ENCODE assay signal across 20 cellular contexts in genomic region chr3:146498002-146498736, GRCh38. TPM values are rescaled to one million over a fixed set of nuclear protein-coding genes. Genes with fewer than 3 reads are reported as not detected.
DNase-seq lines count a peak whose midpoint lies in the region; ATAC-seq and TF ChIP-seq lines count a peak whose summit lies in the region.
"Had no signal": no experiment of that assay in that cellular context is flagged by ENCODE, and none has a peak within 500 bp of the region (broad histone marks: within the 10 kb centered on the region; RNA-seq: fewer than 3 reads in every experiment).

No MANE protein-coding gene starts in this region.

- H3K4me1 Mint-ChIP-seq in activated CD4-positive, alpha-beta T cell treated with anti-CD3 and anti-CD28 coated beads for 36 hours: peaks cover 18% of the 10 kb centered on the region
- peaks cover 25% of the 10 kb centered on the region for H3K4me1 Mint-ChIP-seq in activated CD8-positive, alpha-beta T cell treated with anti-CD3 and anti-CD28 coated beads for 36 hours (ENCODE audit: low read depth)
- peaks cover 16% of the 10 kb centered on the region for H3K4me1 Mint-ChIP-seq in central memory CD8-positive, alpha-beta T cell

- no peaks in the 10 kb centered on the region for H3K27me3 Mint-ChIP-seq in activated CD4-positive, alpha-beta T cell treated with anti-CD3 and anti-CD28 coated beads for 36 hours
- no peaks in the 10 kb centered on the region for H3K27me3 Mint-ChIP-seq in activated CD8-positive, alpha-beta T cell treated with anti-CD3 and anti-CD28 coated beads for 36 hours
- H3K27me3 Mint-ChIP-seq in central memory CD8-positive, alpha-beta T cell: peaks cover 8% of the 10 kb centered on the region

- CTCF ChIA-PET in activated CD4-positive, alpha-beta T cell treated with anti-CD3 and anti-CD28 coated beads for 36 hours (lab: Charles Lee): interaction anchor here (1.7 kb wide), 1 partner anchor 43 kb away, joined by 4 read pairs; no protein-coding TSS in a partner anchor
- CTCF ChIA-PET in activated CD8-positive, alpha-beta T cell treated with anti-CD3 and anti-CD28 coated beads for 36 hours (lab: Charles Lee): interaction anchor here (1.3 kb wide), 1 partner anchor 80 kb away, joined by 3 read pairs; no protein-coding TSS in a partner anchor

- H3K36me3 Mint-ChIP-seq in activated CD4-positive, alpha-beta T cell treated with anti-CD3 and anti-CD28 coated beads for 36 hours (ENCODE audit: low read depth): no peaks in the 10 kb centered on the region
- H3K36me3 Mint-ChIP-seq in activated CD8-positive, alpha-beta T cell treated with anti-CD3 and anti-CD28 coated beads for 36 hours (ENCODE audit: low read depth): peaks cover 5% of the 10 kb centered on the region
- H3K36me3 Mint-ChIP-seq in central memory CD8-positive, alpha-beta T cell (ENCODE audit: insufficient read depth): no peaks in the 10 kb centered on the region

- peak; percentile 74 for ATAC-seq in activated CD4-positive, alpha-beta T cell treated with anti-CD3 and anti-CD28 coated beads for 36 hours
- peak; percentile 74 for ATAC-seq in activated CD8-positive, alpha-beta T cell treated with anti-CD3 and anti-CD28 coated beads for 36 hours
- ATAC-seq in central memory CD8-positive, alpha-beta T cell (replicated peaks; ENCODE audit: extremely low read depth, poor library complexity, severe bottlenecking): peak; percentile 78
- ATAC-seq in sciatic nerve: no peak
- ATAC-seq in GM21390 (IDR thresholded peaks at IDR 0.05; ENCODE audit: unreplicated experiment): no peak

- peak; percentile 62 for DNase-seq in activated CD4-positive, alpha-beta T cell treated with anti-CD3 and anti-CD28 coated beads for 36 hours
- DNase-seq in activated CD4-positive, alpha-beta T cell treated with anti-CD3 and anti-CD28 coated beads, Interleukin-2, amount 50 U/mL, for 4 hours: no peak
- DNase-seq in activated CD8-positive, alpha-beta T cell treated with anti-CD3 and anti-CD28 coated beads for 36 hours: peak; percentile 78
- peak in 1 of 2 donors; percentile 16 for DNase-seq in central memory CD8-positive, alpha-beta T cell (ENCODE audit: low spot score in 2 of 2)
- DNase-seq in stimulated activated CD8-positive, alpha-beta memory T cell treated with anti-CD3 and anti-CD28 coated beads, Interleukin-4, amount 100 ng/mL, for 48 hours: peak; percentile 54
- DNase-seq in NCI-H2196 (lab: John Stamatoyannopoulos, UW; ENCODE audit: unreplicated experiment) (no peak), sciatic nerve (ENCODE audit: low spot score) (no peak)
- DNase-seq: Calu3, GOT3, islet precursor cell, KG1, NCI-H1694, NCI-H510A treated with DMSO at 0.1 percent for 48 hours, PC-9 had no signal

- intact Hi-C loops in activated CD4-positive, alpha-beta T cell treated with anti-CD3 and anti-CD28 coated beads for 36 hours (cut with DNase I, micrococcal nuclease): loop anchor here in 1 of 2 experiments (1.0 kb wide), 2 partner anchors 29 to 46 kb away; partner anchors contain the start of genes PLSCR1 and PLSCR2
- intact Hi-C loops in activated CD8-positive, alpha-beta T cell treated with anti-CD3 and anti-CD28 coated beads for 36 hours (cut with micrococcal nuclease): no loop called here
- intact Hi-C loops in sciatic nerve (cut with DNase I): no loop called here

- H3K9me3 Mint-ChIP-seq in activated CD4-positive, alpha-beta T cell treated with anti-CD3 and anti-CD28 coated beads for 36 hours (ENCODE audit: low read depth): no peaks in the 10 kb centered on the region
- peaks cover 2% of the 10 kb centered on the region for H3K9me3 Mint-ChIP-seq in activated CD8-positive, alpha-beta T cell treated with anti-CD3 and anti-CD28 coated beads for 36 hours
- no peaks in the 10 kb centered on the region for H3K9me3 Mint-ChIP-seq in central memory CD8-positive, alpha-beta T cell

- TF ChIP-seq CTCF in activated CD8-positive, alpha-beta T cell treated with anti-CD3 and anti-CD28 coated beads for 36 hours (IDR thresholded peaks at IDR 0.05): no peak

- POLR2A ChIA-PET in activated CD4-positive, alpha-beta T cell treated with anti-CD3 and anti-CD28 coated beads for 36 hours (lab: Charles Lee): interaction anchor here (1.7 kb wide), 1 partner anchor 46 kb away, joined by 7 read pairs; the partner anchor contains the start of gene PLSCR1
- POLR2A ChIA-PET in activated CD8-positive, alpha-beta T cell treated with anti-CD3 and anti-CD28 coated beads for 36 hours (lab: Charles Lee): interaction anchor here (0.6 to 1.5 kb wide), 2 partner anchors 9 to 29 kb away, joined by 3 to 4 read pairs; partner anchors contain the start of gene PLSCR2

- peak overlapping the region; percentile 59 for H3K27ac Mint-ChIP-seq in activated CD4-positive, alpha-beta T cell treated with anti-CD3 and anti-CD28 coated beads for 36 hours
- peak overlapping the region; percentile 86 for H3K27ac Mint-ChIP-seq in activated CD8-positive, alpha-beta T cell treated with anti-CD3 and anti-CD28 coated beads for 36 hours
- H3K27ac Mint-ChIP-seq in central memory CD8-positive, alpha-beta T cell (ENCODE audit: low read depth): no peak overlapping the region

- H3K4me3 Mint-ChIP-seq in activated CD4-positive, alpha-beta T cell treated with anti-CD3 and anti-CD28 coated beads for 36 hours: peak overlapping the region; percentile 62
- H3K4me3 Mint-ChIP-seq in activated CD8-positive, alpha-beta T cell treated with anti-CD3 and anti-CD28 coated beads for 36 hours: peak overlapping the region; percentile 76
- peak overlapping the region; percentile 44 for H3K4me3 Mint-ChIP-seq in central memory CD8-positive, alpha-beta T cell

RNA-seq across cellular contexts. Expression of gene PLSCR2, which starts 28.8 kb away (rescaled TPM):
- under 1 TPM in 1 of 2 experiments, not detected in 1; 0.25 TPM for total RNA-seq in activated CD4-positive, alpha-beta T cell treated with anti-CD3 and anti-CD28 coated beads for 36 hours
- total RNA-seq in activated CD8-positive, alpha-beta T cell treated with anti-CD3 and anti-CD28 coated beads for 36 hours: not detected
- total RNA-seq in sciatic nerve: 0.71 TPM
- total RNA-seq: A172, chondrocyte, glomerular endothelial cell, mononuclear cell, PC-9, pulmonary artery endothelial cell had no signal

RNA-seq across cellular contexts. Expression of gene PLSCR1, which starts 46.2 kb away (rescaled TPM):
- total RNA-seq in activated CD4-positive, alpha-beta T cell treated with anti-CD3 and anti-CD28 coated beads for 36 hours: 10 to 100 TPM; 65.1 to 66.1 TPM
- 10 to 100 TPM; 36.4 to 38.9 TPM for total RNA-seq in activated CD8-positive, alpha-beta T cell treated with anti-CD3 and anti-CD28 coated beads for 36 hours
- total RNA-seq in sciatic nerve: 182 TPM

Comparison
In these comparisons a context has a peak if more than half of its experiments do, and no peak if none do; other contexts are left out.
1. DNase-seq: peak in activated CD4-positive, alpha-beta T cell treated with anti-CD3 and anti-CD28 coated beads for 36 hours (single experiment), activated CD8-positive, alpha-beta T cell treated with anti-CD3 and anti-CD28 coated beads for 36 hours (single experiment) and stimulated activated CD8-positive, alpha-beta memory T cell treated with anti-CD3 and anti-CD28 coated beads, Interleukin-4, amount 100 ng/mL, for 48 hours (single experiment); none in activated CD4-positive, alpha-beta T cell treated with anti-CD3 and anti-CD28 coated beads, Interleukin-2, amount 50 U/mL, for 4 hours (0 of 2), NCI-H2196 (single experiment) and sciatic nerve (single experiment).
2. ATAC-seq: peak in activated CD4-positive, alpha-beta T cell treated with anti-CD3 and anti-CD28 coated beads for 36 hours (single experiment), activated CD8-positive, alpha-beta T cell treated with anti-CD3 and anti-CD28 coated beads for 36 hours (single experiment) and central memory CD8-positive, alpha-beta T cell (single experiment); none in sciatic nerve (single experiment) and GM21390 (single experiment).
3. Peak in every context shown above with its lines, with median percentiles within 50 percentile points of each other: H3K4me3 Mint-ChIP-seq.